ENCODE assay signal across 1 cellular context in genomic region chr15:86229306-86229705, GRCh38.
TF ChIP-seq lines count a peak whose summit lies in the region.

No MANE protein-coding gene starts in this region.

TF ChIP-seq in GM23338, 12 proteins besides CTCF, POLR2A, EP300 and RAD21:
- TF ChIP-seq ZNF462 (CRISPR knock-in tag; IDR thresholded peaks at IDR 0.05) (no peak), POLR2AphosphoS5 (IDR thresholded peaks at IDR 0.05; ENCODE audit: low read depth) (no peak), REST (IDR thresholded peaks at IDR 0.05; ENCODE audit: unreplicated experiment) (no peak), ZNF331 (CRISPR knock-in tag; IDR thresholded peaks at IDR 0.05; ENCODE audit: low read depth) (no peak), EZH2 (IDR thresholded peaks at IDR 0.05; ENCODE audit: low read depth, unreplicated experiment) (no peak), JUNB (IDR thresholded peaks at IDR 0.05; ENCODE audit: unreplicated experiment) (no peak), ETS1 (IDR thresholded peaks at IDR 0.05) (no peak), NANOG (IDR thresholded peaks at IDR 0.05; ENCODE audit: borderline replicate concordance) (no peak), CREB1 (CRISPR knock-in tag; IDR thresholded peaks at IDR 0.05; ENCODE audit: low read depth) (no peak), EZH2phosphoT487 (IDR thresholded peaks at IDR 0.05; ENCODE audit: unreplicated experiment) (no peak), ZNF114 (CRISPR knock-in tag; IDR thresholded peaks at IDR 0.05) (no peak), STAT1 (IDR thresholded peaks at IDR 0.05; ENCODE audit: unreplicated experiment) (no peak)
